18 cellular contexts compared by ENCODE assay signal in the genomic region with DNA sequence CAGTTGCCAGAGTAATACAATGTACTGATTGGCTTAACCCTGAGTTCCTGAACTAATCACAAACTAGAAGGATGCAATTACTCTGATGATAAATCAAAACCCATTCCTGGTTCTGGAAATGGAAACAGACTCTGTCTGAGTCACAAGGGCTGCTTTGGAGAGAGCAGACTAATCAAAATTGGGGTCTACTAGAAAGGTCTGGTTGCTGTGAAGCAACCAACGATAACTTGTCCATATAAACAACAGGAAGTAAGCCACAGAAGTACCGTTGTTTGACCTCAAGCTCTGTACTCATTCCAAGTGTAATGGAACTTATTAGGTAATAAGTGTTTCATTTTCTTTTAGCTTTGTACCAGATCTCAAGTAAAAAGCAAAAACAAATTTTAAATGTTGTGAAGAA. TPM values are rescaled to one million over a fixed set of nuclear protein-coding genes. Genes with fewer than 3 reads are reported as not detected.
DNase-seq lines count a peak whose midpoint lies in the region; ATAC-seq, FAIRE-seq and TF ChIP-seq lines count a peak whose summit lies in the region.
"Had no signal": no experiment of that assay in that cellular context is flagged by ENCODE, and none has a peak within 500 bp of the region (broad histone marks: within the 10 kb centered on the region; RNA-seq: fewer than 3 reads in every experiment).

No MANE protein-coding gene starts in this region.

- CTCF ChIA-PET in GM12878 (lab: Yijun Ruan, JAX): no interaction called here
- CTCF ChIA-PET in CD4-positive, alpha-beta memory T cell (lab: Charles Lee; ENCODE audit: partially characterized antibody): no interaction called here

- RAD21 ChIA-PET in GM12878 (lab: Charles Lee; ENCODE audit: unreplicated experiment): interaction anchor here (1.6 kb wide), 1 partner anchor 50 kb away, joined by 4 read pairs; the partner anchor contains the start of gene RASGRP3

- SMC1A ChIA-PET in GM12878 (lab: Charles Lee; ENCODE audit: uncharacterized antibody, unreplicated experiment): no interaction called here

- peaks cover 29% of the 10 kb centered on the region for H3K4me1 ChIP-seq in GM12878 (ENCODE audit: control insufficient read depth, insufficient read depth, low read length)
- H3K4me1 ChIP-seq in CD4-positive, alpha-beta memory T cell (ENCODE audit: insufficient read depth, low read length): no peaks in the 10 kb centered on the region
- H3K4me1 ChIP-seq: BE2C had no signal

- peaks cover 3% of the 10 kb centered on the region for H3K36me3 Mint-ChIP-seq in activated T-cell treated with anti-CD3 and anti-CD28 coated beads, Interleukin-2, amount 50 U/mL, for 24 hours (ENCODE audit: low read depth)
- peaks cover 5 to 31% of the 10 kb centered on the region in 2 donors for H3K36me3 Mint-ChIP-seq in CD4-positive, alpha-beta memory T cell
- H3K36me3 Mint-ChIP-seq: activated CD4-positive, alpha-beta memory T cell treated with anti-CD3 and anti-CD28 coated beads for 36 hours; mesothelial cell of epicardium had no signal

- DNase-seq in activated T-cell treated with anti-CD3 and anti-CD28 coated beads, Interleukin-2, amount 50 U/mL, for 24 hours: no peak
- DNase-seq in activated T-cell treated with anti-CD3 and anti-CD28 coated beads, Interleukin-2, amount 50 U/mL, for 48 hours: no peak
- peak; percentile 81 for DNase-seq in NB4 (ENCODE audit: low read depth)
- DNase-seq in GM12878 (ENCODE audit: low read depth, low spot score): no peak
- no peak for DNase-seq in stimulated activated naive CD8-positive, alpha-beta T cell treated with anti-CD3 and anti-CD28 coated beads, Interleukin-15, Interleukin-2, amounts not matched to agents 100 U/mL and 50 U/mL, for 24 hours
- DNase-seq in GM13977 (ENCODE audit: low spot score): no peak
- DNase-seq in CD4-positive, alpha-beta memory T cell: no peak
- DNase-seq: activated CD4-positive, alpha-beta memory T cell treated with anti-CD3 and anti-CD28 coated beads for 36 hours; BE2C; effector CD4-positive, alpha-beta T cell; GOT3; hypothalamus; NCI-H510A treated with DMSO at 0.1 percent for 48 hours had no signal

- H3K9ac ChIP-seq in GM12878 (ENCODE audit: control insufficient read depth, insufficient read depth, low read length): no peak overlapping the region

- peak overlapping the region; percentile 26 for H3K27ac Mint-ChIP-seq in activated T-cell treated with anti-CD3 and anti-CD28 coated beads, Interleukin-2, amount 50 U/mL, for 24 hours
- H3K27ac Mint-ChIP-seq in CD4-positive, alpha-beta memory T cell: no peak overlapping the region
- H3K27ac Mint-ChIP-seq: activated CD4-positive, alpha-beta memory T cell treated with anti-CD3 and anti-CD28 coated beads for 36 hours; mesothelial cell of epicardium had no signal

- no peak for TF ChIP-seq EP300 in GM12878 (IDR thresholded peaks at IDR 0.05; ENCODE audit: borderline replicate concordance in 1 of 2, control insufficient read depth in 1 of 2, low read depth in 2 of 2, low read length in 2 of 2)

- H3K36me3 ChIP-seq in GM12878 (ENCODE audit: control insufficient read depth in 2 of 2, insufficient read depth in 2 of 2, low read length in 1 of 2): peaks cover 0 to 32% of the 10 kb centered on the region in 2 experiments; a peak in 3 of 4 replicates
- H3K36me3 ChIP-seq in CD4-positive, alpha-beta memory T cell (ENCODE audit: insufficient read depth, low read length): no peaks in the 10 kb centered on the region
- H3K36me3 ChIP-seq: BE2C, thoracic aorta had no signal

- H3K79me2 ChIP-seq in GM12878 (ENCODE audit: control insufficient read depth, insufficient read depth, low read length): peaks cover 2% of the 10 kb centered on the region

- in situ Hi-C loops in GM12878 (cut with MboI) (no loop called here), GM13977 (cut with MboI; ENCODE audit: low pct_unique_long_range_greater_than_20kb, low sequenced_read_pairs, unreplicated experiment) (no loop called here)

- H3K4me1 Mint-ChIP-seq in activated T-cell treated with anti-CD3 and anti-CD28 coated beads, Interleukin-2, amount 50 U/mL, for 24 hours (ENCODE audit: low read depth): peaks cover 9% of the 10 kb centered on the region
- H3K4me1 Mint-ChIP-seq in CD4-positive, alpha-beta memory T cell: peaks cover 0 to 1% (median 0%) of the 10 kb centered on the region in 4 donors
- H3K4me1 Mint-ChIP-seq: mesothelial cell of epicardium had no signal

- no peaks in the 10 kb centered on the region for H4K20me1 ChIP-seq in GM12878 (ENCODE audit: control insufficient read depth, insufficient read depth)

- POLR2A ChIA-PET in GM12878 (lab: Charles Lee): interaction anchor here (0.7 kb wide), 1 partner anchor 27 kb away, joined by 4 read pairs; no protein-coding TSS in a partner anchor
- POLR2A ChIA-PET in CD4-positive, alpha-beta memory T cell (lab: Charles Lee; ENCODE audit: partially characterized antibody): no interaction called here

- TF ChIP-seq RAD21 in GM12878 (IDR thresholded peaks at IDR 0.05; ENCODE audit: insufficient read depth, low read depth, low read length): no peak

- no peak for FAIRE-seq in GM12878 (lab: Jason Lieb, UNC)
- FAIRE-seq: G401.6 had no signal

- H2AFZ ChIP-seq in GM12878 (ENCODE audit: control insufficient read depth, low read depth, low read length): no peak overlapping the region; the same call in 1 of the 2 replicates

- peak overlapping the region; percentile 10; the same call in 1 of the 2 replicates for H3K27ac ChIP-seq in GM12878 (ENCODE audit: control insufficient read depth, insufficient read depth)
- H3K27ac ChIP-seq in CD4-positive, alpha-beta memory T cell (ENCODE audit: low read depth, low read length): no peak overlapping the region
- H3K27ac ChIP-seq: SK-N-MC, thoracic aorta had no signal

- H3K4me3 Mint-ChIP-seq in activated T-cell treated with anti-CD3 and anti-CD28 coated beads, Interleukin-2, amount 50 U/mL, for 24 hours: no peak overlapping the region
- no peak overlapping the region for H3K4me3 Mint-ChIP-seq in CD4-positive, alpha-beta memory T cell
- H3K4me3 Mint-ChIP-seq: activated CD4-positive, alpha-beta memory T cell treated with anti-CD3 and anti-CD28 coated beads for 36 hours; mesothelial cell of epicardium had no signal

- no peaks in the 10 kb centered on the region for H3K27me3 Mint-ChIP-seq in activated T-cell treated with anti-CD3 and anti-CD28 coated beads, Interleukin-2, amount 50 U/mL, for 24 hours
- H3K27me3 Mint-ChIP-seq in CD4-positive, alpha-beta memory T cell: no peaks in the 10 kb centered on the region
- H3K27me3 Mint-ChIP-seq: activated CD4-positive, alpha-beta memory T cell treated with anti-CD3 and anti-CD28 coated beads for 36 hours had no signal

- WGBS in GM12878 (ENCODE audit: insufficient coverage, insufficient replicate concordance, low lambda C conversion rate, missing lambda C conversion rate): 2% methylated on average over 2 of the region's 2 CpGs

- ATAC-seq in GM12878 (peak; percentile 10; the same call in 1 of the 3 replicates), HG03521 (IDR thresholded peaks at IDR 0.05; ENCODE audit: unreplicated experiment) (no peak)
- ATAC-seq in stimulated activated naive CD8-positive, alpha-beta T cell treated with anti-CD3 and anti-CD28 coated beads, Interleukin-15, Interleukin-2, amounts not matched to agents 100 U/mL and 50 U/mL, for 24 hours: peak; percentile 72

- TF ChIP-seq POLR2A in NB4 (IDR thresholded peaks at IDR 0.05; ENCODE audit: extremely low read depth, insufficient read length): no peak
- TF ChIP-seq POLR2A in GM12878 (IDR thresholded peaks at IDR 0.05; ENCODE audit: low read depth, low read length): no peak

- no peaks in the 10 kb centered on the region for H3K9me3 ChIP-seq in GM12878 (replicated peaks; ENCODE audit: control insufficient read depth, insufficient read depth, low read length)
- H3K9me3 ChIP-seq in CD4-positive, alpha-beta memory T cell (ENCODE audit: control insufficient read depth in 1 of 2, low read length in 2 of 2): no peaks in the 10 kb centered on the region
- H3K9me3 ChIP-seq: BE2C, thoracic aorta had no signal

- no peaks in the 10 kb centered on the region for H3K27me3 ChIP-seq in GM12878 (replicated peaks in 1 of 2; ENCODE audit: control insufficient read depth in 2 of 2, insufficient read depth in 2 of 2, low read length in 1 of 2)
- no peaks in the 10 kb centered on the region for H3K27me3 ChIP-seq in CD4-positive, alpha-beta memory T cell (ENCODE audit: insufficient read depth, low read length)

- no TSS peak for BruUV-seq in GM12878 (replicated peaks; lab: Mats Ljungman, UMichigan)

- intact Hi-C loops in GM12878 (cut with micrococcal nuclease; ENCODE audit: unreplicated experiment): no loop called here
- intact Hi-C loops in CD4-positive, alpha-beta memory T cell (cut with micrococcal nuclease): no loop called here

- no peaks in the 10 kb centered on the region for H3K9me3 Mint-ChIP-seq in activated T-cell treated with anti-CD3 and anti-CD28 coated beads, Interleukin-2, amount 50 U/mL, for 24 hours
- H3K9me3 Mint-ChIP-seq in CD4-positive, alpha-beta memory T cell: no peaks in the 10 kb centered on the region
- H3K9me3 Mint-ChIP-seq: activated CD4-positive, alpha-beta memory T cell treated with anti-CD3 and anti-CD28 coated beads for 36 hours; mesothelial cell of epicardium had no signal

- no peak overlapping the region for H3K4me2 ChIP-seq in GM12878 (ENCODE audit: control insufficient read depth, insufficient read depth)

- TF ChIP-seq CTCF in NB4 (IDR thresholded peaks at IDR 0.05; ENCODE audit: low read depth, low read length): no peak
- no peak for TF ChIP-seq CTCF in GM12878 (IDR thresholded peaks at IDR 0.05 in 2 of 3, conservative IDR thresholded peaks at IDR 0.05 in 1 of 3; ENCODE audit: control insufficient read depth in 2 of 3, extremely low read depth in 1 of 3, insufficient read depth in 1 of 3, low read depth in 3 of 3, low read length in 3 of 3)
- TF ChIP-seq CTCF in GM13977 (IDR thresholded peaks at IDR 0.05; ENCODE audit: extremely low read depth, insufficient read depth, missing control alignments): no peak

- H3K4me3 ChIP-seq in NB4 (ENCODE audit: low read depth, low read length): no peak overlapping the region
- H3K4me3 ChIP-seq in GM12878: no peak overlapping the region
- H3K4me3 ChIP-seq in CD4-positive, alpha-beta memory T cell (ENCODE audit: low read length in 2 of 2): no peak overlapping the region
- H3K4me3 ChIP-seq: SK-N-MC, thoracic aorta had no signal

RNA-seq across cellular contexts. Expression of gene RASGRP3, which starts 49.7 kb away (rescaled TPM):
- 228 and 235 TPM in 2 replicates for total RNA-seq in GM12878 (2013; cell fraction: nucleolus; rRNA removed)
- total RNA-seq in GM12878 (2014; rRNA removed) (106 and 107 TPM in 2 replicates), GM12878 (2014; rRNA removed; fragmentation: Illumina TruSeq; extraction: Trizol) (88.8 and 91.2 TPM in 2 replicates), GM12878 (2021) (61.7 and 64.5 TPM in 2 replicates)
- polyA plus RNA-seq in GM12878 (2011; ENCODE audit: low read depth): 104 TPM
- polyA plus RNA-seq in GM12878 (2011; rRNA removed) (42.2 and 46.6 TPM in 2 replicates), GM12878 (2014; fragmentation: Illumina TruSeq; extraction: Trizol) (72.9 and 79.7 TPM in 2 replicates), GM12878 (2014; fragmentation: Nextera tagmentation; extraction: Ambion mirVana) (10 to 100 TPM; 31.6 to 40.2 TPM), GM12878 (2014; rRNA removed) (74.4 and 77.6 TPM in 2 replicates), GM12878 (2016; fragmentation: Nextera tagmentation; extraction: Ambion mirVana) (10 to 100 TPM; 64.4 to 65.1 TPM)
- 30.6 and 42.1 TPM in 2 replicates for polyA plus RNA-seq in GM12878 (2011; cell fraction: cytosol; rRNA removed)
- 41.1 and 62.6 TPM in 2 replicates for polyA plus RNA-seq in GM12878 (2011; cell fraction: nucleus; rRNA removed)
- polyA plus RNA-seq in GM12878 (2012): 105 and 110 TPM in 2 replicates
- 51.7 and 81.6 TPM in 2 replicates for polyA minus RNA-seq in GM12878 (2011; rRNA and poly(A)+ RNA removed)
- 16.2 and 16.8 TPM in 2 replicates for polyA minus RNA-seq in GM12878 (2011; cell fraction: cytosol; rRNA and poly(A)+ RNA removed)
- 30.9 and 34.6 TPM in 2 replicates for polyA minus RNA-seq in GM12878 (2011; cell fraction: nucleus; rRNA and poly(A)+ RNA removed)
- 1 to 10 TPM; 2.2 to 3.9 TPM for total RNA-seq in CD4-positive, alpha-beta memory T cell
- 1 to 10 TPM; 3.1 to 3.4 TPM for polyA plus RNA-seq in CD4-positive, alpha-beta memory T cell

Comparison
In these comparisons a context has a peak if more than half of its experiments do, and no peak if none do; other contexts are left out.
1. RNA of gene RASGRP3, which starts 49.7 kb away (total RNA-seq): 61.7 to 235 TPM in GM12878; 2.2 to 3.9 TPM in CD4-positive, alpha-beta memory T cell; every median in the first group is over 10 times any median in the second.